In genomic region chr11:1837171-1838076, GRCh38 we compare ENCODE assay signal across 8 cellular contexts. TPM values are rescaled to one million over a fixed set of nuclear protein-coding genes. Genes with fewer than 3 reads are reported as not detected.
DNase-seq lines count a peak whose midpoint lies in the region; ATAC-seq, FAIRE-seq and TF ChIP-seq lines count a peak whose summit lies in the region.

No MANE protein-coding gene starts in this region.

- 57 to 60% methylated on average over 38 of the region's 38 CpGs for WGBS in pancreas, 2 donors

- H3K4me1 ChIP-seq in fibroblast of lung (ENCODE audit: control insufficient read depth, extremely low read depth, insufficient read depth, low read length) (no peaks in the 10 kb centered on the region), pancreas (peaks cover 27 to 55% (median 34%) of the 10 kb centered on the region in 3 donors), upper lobe of right lung (peaks cover 20% of the 10 kb centered on the region)

- H4K20me1 ChIP-seq in fibroblast of lung (ENCODE audit: control insufficient read depth, extremely low read depth, insufficient read depth, low read length) = no peaks in the 10 kb centered on the region

- peak; percentile 96 for TF ChIP-seq CTCF in GM12874 (IDR thresholded peaks at IDR 0.05; ENCODE audit: insufficient read depth, low read depth, low read length)
- peak; percentile 80 to 92 for TF ChIP-seq CTCF in fibroblast of lung (conservative IDR thresholded peaks at IDR 0.05 in 1 of 2, IDR thresholded peaks at IDR 0.05 in 1 of 2; ENCODE audit: low read depth in 1 of 2, low read length in 2 of 2)
- TF ChIP-seq CTCF in pancreas (IDR thresholded peaks at IDR 0.05) = peak; percentile 66 to 92 (median 82)
- peak; percentile 80 for TF ChIP-seq CTCF in upper lobe of right lung (IDR thresholded peaks at IDR 0.05)

- H3K4me3 ChIP-seq in fibroblast of lung (replicated peaks in 1 of 4; ENCODE audit: control extremely low read depth in 1 of 4, insufficient read depth in 1 of 4, low read depth in 3 of 4, low read length in 4 of 4) (no peak overlapping the region), pancreas (no peak overlapping the region), upper lobe of right lung (no peak overlapping the region)

- CTCF ChIA-PET in HEK293T (lab: Yijun Ruan, JAX) = interaction anchor here (1.1 to 1.3 kb wide), 2 partner anchors 143 to 314 kb away, joined by 3 to 7 read pairs; no protein-coding TSS in a partner anchor

- no peak overlapping the region for H3K4me2 ChIP-seq in fibroblast of lung (ENCODE audit: extremely low read depth, insufficient read depth, low read length)

- no peak overlapping the region for H2AFZ ChIP-seq in fibroblast of lung (ENCODE audit: low read length)

- ATAC-seq in pancreas (no peak), upper lobe of right lung (peak; percentile 31)

- no peak for FAIRE-seq in pancreas (lab: Jason Lieb, UNC)

- DNase-seq in HEK293T (ENCODE audit: extremely low spot score) (peak; percentile 70), NOMO-1 treated with DMSO at 0.1 percent for 48 hours (lab: John Stamatoyannopoulos, UW; ENCODE audit: unreplicated experiment) (peak; percentile 61), activated T-cell treated with anti-CD3 and anti-CD28 coated beads for 24 hours (ENCODE audit: low read depth) (peak; percentile 65), fibroblast of lung (ENCODE audit: low read depth in 2 of 2) (peak; percentile 28 to 72), pancreas (peak; percentile 43 to 86 (median 74)), upper lobe of right lung (peak; percentile 83), cortex of kidney (lab: John Stamatoyannopoulos, UW) (no peak)

- H3K9ac ChIP-seq in fibroblast of lung (ENCODE audit: insufficient read depth, low read length) = no peak overlapping the region

- POLR2A ChIA-PET in HEK293T (lab: Yijun Ruan, JAX) = no interaction called here

- H3K36me3 ChIP-seq in fibroblast of lung (ENCODE audit: control insufficient read depth, insufficient read depth, low read length) (no peaks in the 10 kb centered on the region), pancreas (no peaks in the 10 kb centered on the region), upper lobe of right lung (no peaks in the 10 kb centered on the region)

- intact Hi-C loops in pancreas (cut with DNase I) = loop anchor here in 1 of 3 donors (5.0 kb wide), 1 partner anchor 310 kb away; no protein-coding TSS in a partner anchor
- intact Hi-C loops in upper lobe of right lung (cut with DNase I) = no loop called here

- no peaks in the 10 kb centered on the region for H3K79me2 ChIP-seq in fibroblast of lung (ENCODE audit: control insufficient read depth, insufficient read depth, low read length)

- no peaks in the 10 kb centered on the region for H3K9me3 ChIP-seq in fibroblast of lung (ENCODE audit: control insufficient read depth, insufficient read depth, low read depth, low read length)
- H3K9me3 ChIP-seq in pancreas = no peaks in the 10 kb centered on the region
- H3K9me3 ChIP-seq in upper lobe of right lung = no peaks in the 10 kb centered on the region

- H3K27me3 ChIP-seq in fibroblast of lung (ENCODE audit: control insufficient read depth, insufficient read depth, low read length) (no peaks in the 10 kb centered on the region), pancreas (no peaks in the 10 kb centered on the region), upper lobe of right lung (no peaks in the 10 kb centered on the region)

- H3K27ac ChIP-seq in fibroblast of lung (ENCODE audit: insufficient read depth, low read length) (no peak overlapping the region), pancreas (no peak overlapping the region), upper lobe of right lung (no peak overlapping the region)

TF ChIP-seq in HEK293T, 16 proteins besides CTCF, POLR2A, EP300 and RAD21:
- no peak for TF ChIP-seq ZNF384 (IDR thresholded peaks at IDR 0.05)
- TF ChIP-seq SUZ12 (IDR thresholded peaks at IDR 0.05) = no peak
- no peak for TF ChIP-seq FOXM1 (IDR thresholded peaks at IDR 0.05; ENCODE audit: borderline replicate concordance)
- no peak for TF ChIP-seq FOXA1 (IDR thresholded peaks at IDR 0.05)
- TF ChIP-seq NFRKB (IDR thresholded peaks at IDR 0.05) = no peak
- no peak for TF ChIP-seq HDGF (IDR thresholded peaks at IDR 0.05; ENCODE audit: borderline replicate concordance)
- TF ChIP-seq BHLHE40 (IDR thresholded peaks at IDR 0.05; ENCODE audit: borderline replicate concordance) = no peak
- TF ChIP-seq L3MBTL2 (conservative IDR thresholded peaks at IDR 0.05) = no peak

RNA-seq across cellular contexts. Expression of gene TNNI2, which starts 1.4 kb away (rescaled TPM):
- not detected in 2 replicates for total RNA-seq in fibroblast of lung
- not detected in 2 replicates for polyA plus RNA-seq in fibroblast of lung
- polyA plus RNA-seq in fibroblast of lung (2012) = not detected in 2 replicates
- polyA minus RNA-seq in fibroblast of lung (ENCODE audit: low replicate concordance) = not detected in 2 replicates
- 1 to 10 TPM in 5 of 6 donors, not detected in 1; 2.5 to 8.7 (median 6.2) TPM for total RNA-seq in pancreas
- 10 to 100 TPM; 28.9 to 57.4 TPM for polyA plus RNA-seq in pancreas
- 6.9 TPM for total RNA-seq in upper lobe of right lung

RNA-seq across cellular contexts. Expression of gene SYT8, which starts 2.6 kb away (rescaled TPM):
- total RNA-seq in fibroblast of lung = not detected in 2 replicates
- not detected in 2 replicates for polyA plus RNA-seq in fibroblast of lung
- polyA plus RNA-seq in fibroblast of lung (2012) = not detected in 2 replicates
- not detected in 2 replicates for polyA minus RNA-seq in fibroblast of lung (ENCODE audit: low replicate concordance)
- 10 to 100 TPM in 3 of 6 donors, 1 to 10 TPM in 3; 3.6 to 34.2 (median 12.2) TPM for total RNA-seq in pancreas
- 10 to 100 TPM; 43.7 to 64.8 TPM for polyA plus RNA-seq in pancreas
- total RNA-seq in upper lobe of right lung = 12.5 TPM

RNA-seq across cellular contexts. Expression of gene LSP1, which starts 15.5 kb away (rescaled TPM):
- 1.8 and 6.7 TPM in 2 replicates for total RNA-seq in fibroblast of lung
- polyA plus RNA-seq in fibroblast of lung = 0.19 and 1.3 TPM in 2 replicates
- 0.24 and 2.0 TPM in 2 replicates for polyA plus RNA-seq in fibroblast of lung (2012)
- polyA minus RNA-seq in fibroblast of lung (ENCODE audit: low replicate concordance) = not detected in 2 replicates
- total RNA-seq in pancreas = 10 to 100 TPM in 3 of 6 donors, 1 to 10 TPM in 3; 2.4 to 26.8 (median 8.4) TPM
- polyA plus RNA-seq in pancreas = 10 to 100 TPM in 1 of 2 donors, 1 to 10 TPM in 1; 8.6 to 20.6 TPM
- 78.2 TPM for total RNA-seq in upper lobe of right lung

RNA-seq across cellular contexts. Expression of gene PRR33, which starts 54.3 kb away (rescaled TPM):
- not detected in 2 replicates for total RNA-seq in fibroblast of lung
- not detected in 2 replicates for polyA plus RNA-seq in fibroblast of lung
- not detected in 2 replicates for polyA plus RNA-seq in fibroblast of lung (2012)
- polyA minus RNA-seq in fibroblast of lung (ENCODE audit: low replicate concordance) = not detected in 2 replicates
- not detected for total RNA-seq in pancreas
- polyA plus RNA-seq in pancreas = not detected
- not detected for total RNA-seq in upper lobe of right lung
